27 cellular contexts compared by ENCODE assay signal in the genomic region with DNA sequence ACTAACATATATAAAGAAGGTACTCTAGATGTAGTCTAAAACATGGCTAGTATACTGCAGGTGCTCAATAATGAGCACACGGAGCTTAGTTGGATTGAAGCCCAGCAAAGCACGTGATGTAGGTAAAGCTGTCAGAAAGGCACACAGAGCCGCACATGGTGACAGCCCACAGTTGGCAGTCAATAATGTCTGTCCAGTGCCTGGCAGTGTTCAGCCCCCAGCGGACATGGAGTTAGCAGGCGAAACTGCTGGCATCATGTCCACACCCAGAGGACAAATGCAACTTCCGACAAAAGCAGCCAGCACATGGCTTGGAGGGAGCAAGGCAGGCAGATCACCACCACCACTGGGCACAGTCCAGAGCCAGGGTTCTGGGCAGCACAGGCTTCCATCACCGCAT.
"Had no signal": no experiment of that assay in that cellular context is flagged by ENCODE, and none has a peak within 500 bp of the region (broad histone marks: within the 10 kb centered on the region; RNA-seq: fewer than 3 reads in every experiment).

No MANE protein-coding gene starts in this region.

- H3K4me3 ChIP-seq: stomach, suprapubic skin, testis, thoracic aorta, thyroid gland, tibial artery, tibial nerve, transverse colon, upper lobe of left lung, upper lobe of right lung, uterus, vagina had no signal

- H3K27me3 ChIP-seq: testis, thyroid gland, tibial artery, tibial nerve, upper lobe of left lung, upper lobe of right lung, uterus, vagina had no signal

- ATAC-seq: stimulated activated effector memory CD8-positive, alpha-beta T cell treated with anti-CD3 and anti-CD28 coated beads, Interleukin-12 subunit alpha, Interleukin-12 subunit beta, amount 100 ng/mL, for 72 hours; stimulated activated memory B cell treated with anti-CD40 and anti-IgM and Interleukin-4, amounts not matched to agents 10 μg/mL and 1 μg/mL and 100 μg/mL, for 72 hours; stimulated activated naive B cell treated with anti-CD40 and anti-IgM and Interleukin-4, amounts not matched to agents 10 μg/mL and 1 μg/mL and 100 μg/mL, for 72 hours; stimulated activated naive CD8-positive, alpha-beta T cell treated with anti-CD3 and anti-CD28 coated beads, Interleukin-15, amount 100 ng/mL, for 72 hours; stimulated activated naive CD8-positive, alpha-beta T cell treated with anti-CD3 and anti-CD28 coated beads, Interleukin-15, Interleukin-2, amounts not matched to agents 100 U/mL and 50 U/mL, for 24 hours; upper lobe of right lung had no signal

- H3K9me3 ChIP-seq: stomach, suprapubic skin, testis, thoracic aorta, thyroid gland, tibial artery, tibial nerve, transverse colon, upper lobe of left lung, upper lobe of right lung, uterus, vagina had no signal

- H3K4me1 ChIP-seq: stomach, suprapubic skin, testis, thyroid gland, tibial artery, tibial nerve, transverse colon, upper lobe of left lung, upper lobe of right lung, uterus, vagina had no signal

- DNase-seq: stimulated activated CD4-positive, alpha-beta T cell treated with anti-CD3 and anti-CD28 coated beads, Interleukin-2, amount 100 ng/mL, for 48 hours; stimulated activated CD4-positive, alpha-beta T cell treated with anti-CD3 and anti-CD28 coated beads, Interleukin-4, amount 100 ng/mL, for 1 hour; stimulated activated CD4-positive, alpha-beta T cell treated with anti-CD3 and anti-CD28 coated beads, Interleukin-4, amount 100 ng/mL, for 24 hours; stimulated activated CD4-positive, alpha-beta T cell treated with anti-CD3 and anti-CD28 coated beads, Interleukin-4, amount 100 ng/mL, for 4 hours; stimulated activated CD8-positive, alpha-beta memory T cell treated with anti-CD3 and anti-CD28 coated beads, Interleukin-4, amount 100 ng/mL, for 48 hours; stimulated activated naive B cell treated with anti-CD40 and anti-IgM and Interleukin-4, amounts not matched to agents 10 μg/mL and 1 μg/mL and 100 μg/mL, for 72 hours; stimulated activated naive CD4-positive, alpha-beta T cell; stimulated activated naive CD4-positive, alpha-beta T cell treated with Interleukin-2 at 50 U/mL for 16 hours; stimulated activated naive CD8-positive, alpha-beta T cell treated with anti-CD3 and anti-CD28 coated beads, Interleukin-15, amount 100 ng/mL, for 72 hours; stimulated activated naive CD8-positive, alpha-beta T cell treated with anti-CD3 and anti-CD28 coated beads, Interleukin-15, Interleukin-2, amounts not matched to agents 100 U/mL and 50 U/mL, for 24 hours; stomach; substantia nigra; testis; thyroid gland; tibial artery; transverse colon; trophoblast cell; upper lobe of left lung; upper lobe of right lung; uterus had no signal

- H3K36me3 ChIP-seq: stomach, suprapubic skin, thoracic aorta, thyroid gland, tibial artery, tibial nerve, transverse colon, upper lobe of left lung, upper lobe of right lung, uterus, vagina had no signal

- H3K27ac ChIP-seq: stomach, suprapubic skin, testis, thoracic aorta, thyroid gland, tibial artery, tibial nerve, transverse colon, upper lobe of left lung, upper lobe of right lung, uterus, vagina had no signal

- FAIRE-seq: urothelium cell line had no signal
